Comparison of ENCODE assay signal across 28 cellular contexts in genomic region chr1:3297756-3298155, GRCh38.
"Had no signal": no experiment of that assay in that cellular context is flagged by ENCODE, and none has a peak within 500 bp of the region (broad histone marks: within the 10 kb centered on the region; RNA-seq: fewer than 3 reads in every experiment).

No MANE protein-coding gene starts in this region.

- ATAC-seq: naive thymus-derived CD8-positive, alpha-beta T cell; pancreas; psoas muscle; right cardiac atrium; right lobe of liver; stimulated activated memory B cell treated with anti-CD40 and anti-IgM and Interleukin-4, amounts not matched to agents 10 μg/mL and 1 μg/mL and 100 μg/mL, for 72 hours; upper lobe of right lung had no signal

- H3K36me3 Mint-ChIP-seq: naive B cell; naive thymus-derived CD8-positive, alpha-beta T cell; natural killer cell treated with Interleukin-12 subunit alpha and Interleukin-12 subunit beta and Interleukin-15 and Interleukin-18, amount 100 ng/mL, for 72 hours; stimulated activated memory B cell treated with anti-CD40 and anti-IgM and Interleukin-4, amounts not matched to agents 10 μg/mL and 1 μg/mL and 100 μg/mL, for 72 hours; type B pancreatic cell had no signal

- H3K36me3 ChIP-seq: neutrophil, pancreas, right lobe of liver, sigmoid colon, suprapubic skin, tibial artery, transverse colon, upper lobe of right lung, uterus had no signal

- H3K4me3 Mint-ChIP-seq: naive B cell; naive thymus-derived CD8-positive, alpha-beta T cell; natural killer cell treated with Interleukin-12 subunit alpha and Interleukin-12 subunit beta and Interleukin-15 and Interleukin-18, amount 100 ng/mL, for 72 hours; nephron progenitor cell; neural crest cell; stimulated activated memory B cell treated with anti-CD40 and anti-IgM and Interleukin-4, amounts not matched to agents 10 μg/mL and 1 μg/mL and 100 μg/mL, for 72 hours; stimulated activated naive CD8-positive, alpha-beta T cell treated with anti-CD3 and anti-CD28 coated beads, Interleukin-15, Interleukin-2, amounts not matched to agents 100 ng/mL and 50 ng/mL, for 24 hours; type B pancreatic cell had no signal

- DNase-seq: naive B cell; naive thymus-derived CD8-positive, alpha-beta T cell; nephron progenitor cell; nucleus accumbens; psoas muscle; right lobe of liver; sigmoid colon; small intestine; stimulated activated CD4-positive, alpha-beta T cell treated with anti-CD3 and anti-CD28 coated beads, Interleukin-15, amount 100 ng/mL, for 24 hours; stimulated activated CD4-positive, alpha-beta T cell treated with anti-CD3 and anti-CD28 coated beads, Interleukin-2, amount 100 ng/mL, for 24 hours; stimulated activated CD4-positive, alpha-beta T cell treated with anti-CD3 and anti-CD28 coated beads, Interleukin-2, amount 100 ng/mL, for 48 hours; stimulated activated CD4-positive, alpha-beta T cell treated with anti-CD3 and anti-CD28 coated beads, Interleukin-4, amount 100 ng/mL, for 24 hours; stimulated activated naive CD4-positive, alpha-beta T cell; substantia nigra; testis; tibial artery; transverse colon; upper lobe of right lung; uterus had no signal

- H3K27me3 Mint-ChIP-seq: naive B cell; natural killer cell treated with Interleukin-12 subunit alpha and Interleukin-12 subunit beta and Interleukin-15 and Interleukin-18, amount 100 ng/mL, for 72 hours; stimulated activated naive CD8-positive, alpha-beta T cell treated with anti-CD3 and anti-CD28 coated beads, Interleukin-15, Interleukin-2, amounts not matched to agents 100 ng/mL and 50 ng/mL, for 24 hours had no signal

- H3K27ac ChIP-seq: neutrophil, pancreas, psoas muscle, right lobe of liver, sigmoid colon, suprapubic skin, testis, tibial artery, transverse colon, upper lobe of right lung, uterus had no signal

- H3K4me1 Mint-ChIP-seq: naive B cell; naive thymus-derived CD8-positive, alpha-beta T cell; stimulated activated memory B cell treated with anti-CD40 and anti-IgM and Interleukin-4, amounts not matched to agents 10 μg/mL and 1 μg/mL and 100 μg/mL, for 72 hours had no signal

- H3K4me1 ChIP-seq: pancreas, psoas muscle, right lobe of liver, sigmoid colon, suprapubic skin, testis, transverse colon, upper lobe of right lung, uterus had no signal

- H3K9me3 Mint-ChIP-seq: naive thymus-derived CD8-positive, alpha-beta T cell; natural killer cell treated with Interleukin-12 subunit alpha and Interleukin-12 subunit beta and Interleukin-15 and Interleukin-18, amount 100 ng/mL, for 72 hours; nephron progenitor cell; neural crest cell; stimulated activated memory B cell treated with anti-CD40 and anti-IgM and Interleukin-4, amounts not matched to agents 10 μg/mL and 1 μg/mL and 100 μg/mL, for 72 hours; stimulated activated naive CD8-positive, alpha-beta T cell treated with anti-CD3 and anti-CD28 coated beads, Interleukin-15, Interleukin-2, amounts not matched to agents 100 ng/mL and 50 ng/mL, for 24 hours; type B pancreatic cell had no signal

- H3K9me3 ChIP-seq: neutrophil, pancreas, psoas muscle, right lobe of liver, suprapubic skin, testis, tibial artery, transverse colon, upper lobe of right lung, uterus had no signal

- H3K27ac Mint-ChIP-seq: naive B cell; naive thymus-derived CD8-positive, alpha-beta T cell; natural killer cell treated with Interleukin-12 subunit alpha and Interleukin-12 subunit beta and Interleukin-15 and Interleukin-18, amount 100 ng/mL, for 72 hours; nephron progenitor cell; stimulated activated memory B cell treated with anti-CD40 and anti-IgM and Interleukin-4, amounts not matched to agents 10 μg/mL and 1 μg/mL and 100 μg/mL, for 72 hours; stimulated activated naive CD8-positive, alpha-beta T cell treated with anti-CD3 and anti-CD28 coated beads, Interleukin-15, Interleukin-2, amounts not matched to agents 100 ng/mL and 50 ng/mL, for 24 hours; type B pancreatic cell had no signal

- H3K4me3 ChIP-seq: pancreas, psoas muscle, right lobe of liver, sigmoid colon, suprapubic skin, testis, tibial artery, transverse colon, upper lobe of right lung, uterus had no signal
